ENCODE assay signal across 10 cellular contexts in genomic region chr7:16657656-16658279, GRCh38. TPM values are rescaled to one million over a fixed set of nuclear protein-coding genes. Genes with fewer than 3 reads are reported as not detected.
DNase-seq lines count a peak whose midpoint lies in the region; ATAC-seq and TF ChIP-seq lines count a peak whose summit lies in the region.
"Had no signal": no experiment of that assay in that cellular context is flagged by ENCODE, and none has a peak within 500 bp of the region (broad histone marks: within the 10 kb centered on the region; RNA-seq: fewer than 3 reads in every experiment).

No MANE protein-coding gene starts in this region.

- DNase-seq in cardiac fibroblast (ENCODE audit: low read depth in 2 of 2) (peak; percentile 87 to 94), lower lobe of right lung (no peak), anterior cingulate cortex (lab: John Stamatoyannopoulos, UW) (no peak)
- DNase-seq in activated effector memory CD4-positive, alpha-beta T cell treated with anti-CD3 and anti-CD28 coated beads, Interleukin-2, amount 50 U/mL, for 16 hours: no peak
- DNase-seq: head of caudate nucleus; stimulated activated CD4-positive, alpha-beta T cell treated with anti-CD3 and anti-CD28 coated beads, Interleukin-4, amount 100 ng/mL, for 24 hours had no signal

- peaks cover 87% of the 10 kb centered on the region for H3K79me2 ChIP-seq in Loucy (ENCODE audit: insufficient read depth, low read length)

- H3K27ac ChIP-seq in BLaER1 (no peak overlapping the region), lower lobe of right lung (no peak overlapping the region)

- H3K4me2 ChIP-seq in BLaER1: peak overlapping the region; percentile 35
- H3K4me2 ChIP-seq in Loucy (ENCODE audit: low read depth, low read length, poor library complexity, severe bottlenecking): peak overlapping the region; percentile 11

- H4K20me1 ChIP-seq in BLaER1: peaks cover 95% of the 10 kb centered on the region
- H4K20me1 ChIP-seq in Loucy (ENCODE audit: insufficient read depth, low read length, poor library complexity, severe bottlenecking): peaks cover 72% of the 10 kb centered on the region

- ATAC-seq in lower lobe of right lung: peak; percentile 53 to 54
- no peak for ATAC-seq in GM19328 (IDR thresholded peaks at IDR 0.05; ENCODE audit: unreplicated experiment)
- ATAC-seq in GM21576 (IDR thresholded peaks at IDR 0.05; ENCODE audit: unreplicated experiment): no peak

- H3K9me3 ChIP-seq in BLaER1 (no peaks in the 10 kb centered on the region), Loucy (ENCODE audit: insufficient read depth, low read depth, low read length) (no peaks in the 10 kb centered on the region), lower lobe of right lung (no peaks in the 10 kb centered on the region)

- no peak overlapping the region for H3K4me3 ChIP-seq in BLaER1
- H3K4me3 ChIP-seq in Loucy (ENCODE audit: low read length, poor library complexity, severe bottlenecking): no peak overlapping the region
- no peak overlapping the region for H3K4me3 ChIP-seq in cardiac fibroblast (replicated peaks in 1 of 2; ENCODE audit: low read depth in 2 of 2, low read length in 2 of 2)
- no peak overlapping the region for H3K4me3 ChIP-seq in lower lobe of right lung

- no peaks in the 10 kb centered on the region for H3F3A ChIP-seq in Loucy (ENCODE audit: low read depth)

- intact Hi-C loops in lower lobe of right lung (cut with DNase I): no loop called here

- no peak overlapping the region for H2AFZ ChIP-seq in Loucy (ENCODE audit: low read length)

- no peaks in the 10 kb centered on the region for H3K9me2 ChIP-seq in Loucy (replicated peaks; ENCODE audit: low read depth, low read length)

- H3K36me3 ChIP-seq in BLaER1: peaks cover 18% of the 10 kb centered on the region; the same call in 1 of the 2 replicates
- no peaks in the 10 kb centered on the region for H3K36me3 ChIP-seq in Loucy (ENCODE audit: insufficient read depth, low read length)
- no peaks in the 10 kb centered on the region for H3K36me3 ChIP-seq in lower lobe of right lung

- H3K27me3 ChIP-seq in BLaER1 (no peaks in the 10 kb centered on the region), Loucy (ENCODE audit: insufficient read depth, low read length, poor library complexity, severe bottlenecking) (no peaks in the 10 kb centered on the region), lower lobe of right lung (ENCODE audit: low read depth) (no peaks in the 10 kb centered on the region)

- H3K4me1 ChIP-seq in BLaER1 (peaks cover 27% of the 10 kb centered on the region), Loucy (ENCODE audit: insufficient read depth, low read length, poor library complexity, severe bottlenecking) (peaks cover 45% of the 10 kb centered on the region), lower lobe of right lung (peaks cover 13% of the 10 kb centered on the region)

- TF ChIP-seq CTCF in Loucy (conservative IDR thresholded peaks at IDR 0.05; ENCODE audit: low read length) (no peak), cardiac fibroblast (IDR thresholded peaks at IDR 0.05; ENCODE audit: low read depth, low read length) (peak; percentile 56), lower lobe of right lung (IDR thresholded peaks at IDR 0.05) (no peak)

- H3K9ac ChIP-seq in BLaER1 (no peak overlapping the region), Loucy (ENCODE audit: low read depth, low read length, poor library complexity, severe bottlenecking) (no peak overlapping the region)

RNA-seq across cellular contexts. Expression of gene BZW2, which starts 11.8 kb away (rescaled TPM):
- 24.6 TPM for total RNA-seq in lower lobe of right lung

RNA-seq across cellular contexts. Expression of gene ANKMY2, which starts 12.2 kb away (rescaled TPM):
- 13.9 TPM for total RNA-seq in lower lobe of right lung

Comparison
In these comparisons a context has a peak if more than half of its experiments do, and no peak if none do; other contexts are left out.
1. DNase-seq: peak in cardiac fibroblast (2 of 2); none in lower lobe of right lung (single experiment), anterior cingulate cortex (0 of 58) and activated effector memory CD4-positive, alpha-beta T cell treated with anti-CD3 and anti-CD28 coated beads, Interleukin-2, amount 50 U/mL, for 16 hours (single experiment).
2. ATAC-seq: peak in lower lobe of right lung (2 of 2); none in GM19328 (single experiment) and GM21576 (single experiment).